1 cellular context compared by ENCODE assay signal in genomic region chr6:33453361-33454008, GRCh38.
TF ChIP-seq lines count a peak whose summit lies in the region.

No MANE protein-coding gene starts in this region.

TF ChIP-seq in HEK293, 187 proteins besides CTCF, POLR2A, EP300 and RAD21 (continued from another document):
- TF ChIP-seq ZNF341 (tag by site-specific recombination; IDR thresholded peaks at IDR 0.05; ENCODE audit: low read depth) (no peak), ZNF239 (tag by site-specific recombination; IDR thresholded peaks at IDR 0.05) (no peak), ZNF658 (tag by site-specific recombination; IDR thresholded peaks at IDR 0.05) (no peak), ZNF670 (tag by site-specific recombination; IDR thresholded peaks at IDR 0.05; ENCODE audit: low read depth) (no peak)
- TF ChIP-seq, protein P1, sequence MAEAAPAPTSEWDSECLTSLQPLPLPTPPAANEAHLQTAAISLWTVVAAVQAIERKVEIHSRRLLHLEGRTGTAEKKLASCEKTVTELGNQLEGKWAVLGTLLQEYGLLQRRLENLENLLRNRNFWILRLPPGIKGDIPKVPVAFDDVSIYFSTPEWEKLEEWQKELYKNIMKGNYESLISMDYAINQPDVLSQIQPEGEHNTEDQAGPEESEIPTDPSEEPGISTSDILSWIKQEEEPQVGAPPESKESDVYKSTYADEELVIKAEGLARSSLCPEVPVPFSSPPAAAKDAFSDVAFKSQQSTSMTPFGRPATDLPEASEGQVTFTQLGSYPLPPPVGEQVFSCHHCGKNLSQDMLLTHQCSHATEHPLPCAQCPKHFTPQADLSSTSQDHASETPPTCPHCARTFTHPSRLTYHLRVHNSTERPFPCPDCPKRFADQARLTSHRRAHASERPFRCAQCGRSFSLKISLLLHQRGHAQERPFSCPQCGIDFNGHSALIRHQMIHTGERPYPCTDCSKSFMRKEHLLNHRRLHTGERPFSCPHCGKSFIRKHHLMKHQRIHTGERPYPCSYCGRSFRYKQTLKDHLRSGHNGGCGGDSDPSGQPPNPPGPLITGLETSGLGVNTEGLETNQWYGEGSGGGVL (tag by site-specific recombination; IDR thresholded peaks at IDR 0.05), result peak; percentile 60; the same call in 1 of the 2 replicates
- TF ChIP-seq, protein P2, sequence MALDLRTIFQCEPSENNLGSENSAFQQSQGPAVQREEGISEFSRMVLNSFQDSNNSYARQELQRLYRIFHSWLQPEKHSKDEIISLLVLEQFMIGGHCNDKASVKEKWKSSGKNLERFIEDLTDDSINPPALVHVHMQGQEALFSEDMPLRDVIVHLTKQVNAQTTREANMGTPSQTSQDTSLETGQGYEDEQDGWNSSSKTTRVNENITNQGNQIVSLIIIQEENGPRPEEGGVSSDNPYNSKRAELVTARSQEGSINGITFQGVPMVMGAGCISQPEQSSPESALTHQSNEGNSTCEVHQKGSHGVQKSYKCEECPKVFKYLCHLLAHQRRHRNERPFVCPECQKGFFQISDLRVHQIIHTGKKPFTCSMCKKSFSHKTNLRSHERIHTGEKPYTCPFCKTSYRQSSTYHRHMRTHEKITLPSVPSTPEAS (tag by site-specific recombination; IDR thresholded peaks at IDR 0.05), result no peak
- TF ChIP-seq, protein P3, sequence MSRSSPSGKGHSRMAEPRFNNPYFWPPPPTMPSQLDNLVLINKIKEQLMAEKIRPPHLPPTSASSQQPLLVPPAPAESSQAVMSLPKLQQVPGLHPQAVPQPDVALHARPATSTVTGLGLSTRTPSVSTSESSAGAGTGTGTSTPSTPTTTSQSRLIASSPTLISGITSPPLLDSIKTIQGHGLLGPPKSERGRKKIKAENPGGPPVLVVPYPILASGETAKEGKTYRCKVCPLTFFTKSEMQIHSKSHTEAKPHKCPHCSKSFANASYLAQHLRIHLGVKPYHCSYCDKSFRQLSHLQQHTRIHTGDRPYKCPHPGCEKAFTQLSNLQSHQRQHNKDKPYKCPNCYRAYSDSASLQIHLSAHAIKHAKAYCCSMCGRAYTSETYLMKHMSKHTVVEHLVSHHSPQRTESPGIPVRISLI (tag by site-specific recombination; IDR thresholded peaks at IDR 0.05), result no peak
TF ChIP-seq in HEK293: peak in this region for 3.
